In genomic region chr3:62361261-62361660, GRCh38 we compare ENCODE assay signal across 20 cellular contexts. TPM values are rescaled to one million over a fixed set of nuclear protein-coding genes. Genes with fewer than 3 reads are reported as not detected.
DNase-seq lines count a peak whose midpoint lies in the region; ATAC-seq and TF ChIP-seq lines count a peak whose summit lies in the region.
"Had no signal": no experiment of that assay in that cellular context is flagged by ENCODE, and none has a peak within 500 bp of the region (broad histone marks: within the 10 kb centered on the region; RNA-seq: fewer than 3 reads in every experiment).

No MANE protein-coding gene starts in this region.

- no peaks in the 10 kb centered on the region for H3K4me1 ChIP-seq in CD4-positive, alpha-beta memory T cell (ENCODE audit: insufficient read depth, low read length)
- H3K4me1 ChIP-seq in SK-N-SH (ENCODE audit: control insufficient read depth in 1 of 2, insufficient read depth in 2 of 2, low read depth in 1 of 2, low read length in 1 of 2) = no peaks in the 10 kb centered on the region
- H3K4me1 ChIP-seq: right lobe of liver, transverse colon had no signal

- no peak overlapping the region for H2AFZ ChIP-seq in SK-N-SH (ENCODE audit: low read depth)

- H3K79me2 ChIP-seq in SK-N-SH (ENCODE audit: insufficient read depth) = no peaks in the 10 kb centered on the region

- no peak for TF ChIP-seq CTCF in SK-N-SH (IDR thresholded peaks at IDR 0.05)

- peaks cover 0 to 3% of the 10 kb centered on the region in 2 donors for H3K9me3 ChIP-seq in CD4-positive, alpha-beta memory T cell (ENCODE audit: control insufficient read depth in 1 of 2, low read length in 2 of 2)
- no peaks in the 10 kb centered on the region for H3K9me3 ChIP-seq in SK-N-SH
- H3K9me3 ChIP-seq: right lobe of liver, transverse colon had no signal

- DNase-seq in renal cortical epithelial cell (ENCODE audit: low read depth) = peak; percentile 38
- DNase-seq in CD4-positive, alpha-beta memory T cell = no peak
- DNase-seq in SK-N-SH = no peak
- no peak for DNase-seq in NCI-H2029 (lab: John Stamatoyannopoulos, UW)
- DNase-seq: activated T-cell treated with anti-CD3 and anti-CD28 coated beads, Interleukin-2, amount 50 U/mL, for 72 hours; CD4-positive, CD25-positive, alpha-beta regulatory T cell; IMR-90; NCI-H1092; NCI-H2171; right lobe of liver; stimulated activated CD4-positive, alpha-beta T cell treated with anti-CD3 and anti-CD28 coated beads, Interleukin-2, amount 100 ng/mL, for 48 hours; transverse colon had no signal

- no peaks in the 10 kb centered on the region for H3F3A ChIP-seq in SK-N-SH (replicated peaks; ENCODE audit: insufficient read depth)

- H3K36me3 ChIP-seq in CD4-positive, alpha-beta memory T cell (ENCODE audit: insufficient read depth, low read length) = no peaks in the 10 kb centered on the region
- H3K36me3 ChIP-seq in SK-N-SH (replicated peaks in 1 of 2; ENCODE audit: control insufficient read depth in 1 of 2, insufficient read depth in 2 of 2, low read length in 1 of 2) = no peaks in the 10 kb centered on the region
- H3K36me3 ChIP-seq: right lobe of liver, transverse colon had no signal

- H3K4me1 Mint-ChIP-seq in CD4-positive, alpha-beta memory T cell = no peaks in the 10 kb centered on the region
- H3K4me1 Mint-ChIP-seq: CD4-positive, CD25-positive, alpha-beta regulatory T cell; memory B cell had no signal

- POLR2A ChIA-PET in CD4-positive, alpha-beta memory T cell (lab: Charles Lee; ENCODE audit: partially characterized antibody) = no interaction called here
- POLR2A ChIA-PET in SK-N-SH (lab: Yijun Ruan, JAX) = no interaction called here

- no peak overlapping the region for H3K27ac Mint-ChIP-seq in CD4-positive, alpha-beta memory T cell
- H3K27ac Mint-ChIP-seq: activated T-cell treated with anti-CD3 and anti-CD28 coated beads, Interleukin-2, amount 50 U/mL, for 72 hours; CD4-positive, CD25-positive, alpha-beta regulatory T cell; memory B cell had no signal

- no peaks in the 10 kb centered on the region for H3K9me2 ChIP-seq in SK-N-SH

- intact Hi-C loops in CD4-positive, alpha-beta memory T cell (cut with micrococcal nuclease) = no loop called here

- no peak overlapping the region for H3K4me3 ChIP-seq in CD4-positive, alpha-beta memory T cell (ENCODE audit: low read length in 2 of 2)
- H3K4me3 ChIP-seq in SK-N-SH (ENCODE audit: low read depth in 2 of 2, low read length in 1 of 2) = no peak overlapping the region
- H3K4me3 ChIP-seq: right lobe of liver, transverse colon had no signal

- peaks cover 7% of the 10 kb centered on the region for H3K27me3 ChIP-seq in CD4-positive, alpha-beta memory T cell (ENCODE audit: insufficient read depth, low read length)
- peaks cover 4% of the 10 kb centered on the region; the same call in 1 of the 2 replicates for H3K27me3 ChIP-seq in SK-N-SH (ENCODE audit: insufficient read depth)
- H3K27me3 ChIP-seq: right lobe of liver had no signal

- CTCF ChIA-PET in CD4-positive, alpha-beta memory T cell (lab: Charles Lee; ENCODE audit: partially characterized antibody) = no interaction called here
- CTCF ChIA-PET in SK-N-SH (lab: Yijun Ruan, JAX) = no interaction called here

- TF ChIP-seq EP300 in SK-N-SH (IDR thresholded peaks at IDR 0.05; ENCODE audit: borderline replicate concordance in 1 of 2, low read depth in 1 of 2, low read length in 1 of 2) = no peak

- no peak for TF ChIP-seq RAD21 in SK-N-SH (IDR thresholded peaks at IDR 0.05; ENCODE audit: low read length)

- H4K20me1 ChIP-seq in SK-N-SH (ENCODE audit: insufficient read depth) = no peaks in the 10 kb centered on the region

- peaks cover 6 to 9% of the 10 kb centered on the region in 2 donors for H3K27me3 Mint-ChIP-seq in CD4-positive, alpha-beta memory T cell

- H3K9ac ChIP-seq in SK-N-SH = no peak overlapping the region

- no peak overlapping the region for H3K27ac ChIP-seq in CD4-positive, alpha-beta memory T cell (ENCODE audit: low read depth, low read length)
- no peak overlapping the region for H3K27ac ChIP-seq in SK-N-SH (ENCODE audit: low read depth in 2 of 2, low read length in 1 of 2)
- H3K27ac ChIP-seq: right lobe of liver, transverse colon had no signal

- peak; percentile 91 for ATAC-seq in GM19025 (IDR thresholded peaks at IDR 0.05; ENCODE audit: low read depth, unreplicated experiment)
- peak; percentile 83 for ATAC-seq in GM21786 (IDR thresholded peaks at IDR 0.05; ENCODE audit: unreplicated experiment)
- peak; percentile 82 for ATAC-seq in HG03342 (IDR thresholded peaks at IDR 0.05; ENCODE audit: unreplicated experiment)
- ATAC-seq: activated T-cell treated with anti-CD3 and anti-CD28 coated beads, Interleukin-2, amount 50 U/mL, for 72 hours; right lobe of liver had no signal

- H3K4me3 Mint-ChIP-seq in CD4-positive, alpha-beta memory T cell = no peak overlapping the region
- H3K4me3 Mint-ChIP-seq: activated T-cell treated with anti-CD3 and anti-CD28 coated beads, Interleukin-2, amount 50 U/mL, for 72 hours; memory B cell; neural crest cell had no signal

- no peaks in the 10 kb centered on the region for H3K36me3 Mint-ChIP-seq in CD4-positive, alpha-beta memory T cell
- H3K36me3 Mint-ChIP-seq: CD4-positive, CD25-positive, alpha-beta regulatory T cell; memory B cell had no signal

- H3K9me3 Mint-ChIP-seq in CD4-positive, alpha-beta memory T cell = peaks cover 0 to 7% (median 0%) of the 10 kb centered on the region in 8 donors
- H3K9me3 Mint-ChIP-seq: activated T-cell treated with anti-CD3 and anti-CD28 coated beads, Interleukin-2, amount 50 U/mL, for 72 hours; memory B cell; neural crest cell had no signal

- 92% methylated on average over 3 of the region's 3 CpGs for WGBS in SK-N-SH (ENCODE audit: low lambda C conversion rate)

- H3K4me2 ChIP-seq in SK-N-SH = no peak overlapping the region

TF ChIP-seq in SK-N-SH, 30 proteins besides CTCF, POLR2A, EP300 and RAD21 (continues in another document):
- TF ChIP-seq ZBTB33 (IDR thresholded peaks at IDR 0.05; ENCODE audit: borderline replicate concordance, low read depth) (no peak), FOXM1 (IDR thresholded peaks at IDR 0.05; ENCODE audit: low read depth) (no peak), FOSL2 (IDR thresholded peaks at IDR 0.05; ENCODE audit: borderline replicate concordance, low read depth) (no peak), IRF3 (IDR thresholded peaks at IDR 0.05; ENCODE audit: low read depth, low read length) (no peak), SMC3 (IDR thresholded peaks at IDR 0.05; ENCODE audit: low read depth, low read length) (no peak), MEF2A (IDR thresholded peaks at IDR 0.05; ENCODE audit: borderline replicate concordance, low read depth) (no peak), USF1 (IDR thresholded peaks at IDR 0.05; ENCODE audit: borderline replicate concordance, low read depth) (no peak), EZH2phosphoT487 (IDR thresholded peaks at IDR 0.05; ENCODE audit: borderline replicate concordance, low read depth) (no peak), ELF1 (IDR thresholded peaks at IDR 0.05) (no peak), GABPA (IDR thresholded peaks at IDR 0.05; ENCODE audit: low read depth) (no peak)

RNA-seq across cellular contexts. Expression of gene FEZF2, which starts 12.1 kb away (rescaled TPM):
- total RNA-seq in renal cortical epithelial cell = not detected in 2 replicates
- total RNA-seq in CD4-positive, alpha-beta memory T cell = not detected
- not detected for polyA plus RNA-seq in CD4-positive, alpha-beta memory T cell
- polyA plus RNA-seq in SK-N-SH (2012; rRNA removed) = not detected in 2 replicates
- not detected in 2 replicates for polyA plus RNA-seq in SK-N-SH (2012; cell fraction: cytosol; rRNA removed)
- not detected in 2 replicates for polyA plus RNA-seq in SK-N-SH (2012; cell fraction: nucleus; rRNA removed)
- total RNA-seq: activated T-cell treated with anti-CD3 and anti-CD28 coated beads, Interleukin-2, amount 50 U/mL, for 72 hours; CD4-positive, CD25-positive, alpha-beta regulatory T cell; G401; glomerular endothelial cell; H1; IMR-90; right lobe of liver; transverse colon had no signal
- polyA plus RNA-seq: CD4-positive, CD25-positive, alpha-beta regulatory T cell; IMR-90 had no signal
